ENCODE assay signal across 16 cellular contexts in genomic region chr3:122893282-122893681, GRCh38.
DNase-seq lines count a peak whose midpoint lies in the region; ATAC-seq, FAIRE-seq and TF ChIP-seq lines count a peak whose summit lies in the region.
"Had no signal": no experiment of that assay in that cellular context is flagged by ENCODE, and none has a peak within 500 bp of the region (broad histone marks: within the 10 kb centered on the region; RNA-seq: fewer than 3 reads in every experiment).

No MANE protein-coding gene starts in this region.

- H3K27me3 Mint-ChIP-seq in activated T-cell treated with anti-CD3 and anti-CD28 coated beads, Interleukin-2, amount 50 U/mL, for 72 hours (ENCODE audit: low read depth) = peaks cover 6% of the 10 kb centered on the region

- H3K9me3 ChIP-seq in A673 (ENCODE audit: low read depth, low read length, poor library complexity, severe bottlenecking) = no peaks in the 10 kb centered on the region
- H3K9me3 ChIP-seq: left ventricle myocardium inferior, upper lobe of left lung had no signal

- no peaks in the 10 kb centered on the region for H3K36me3 ChIP-seq in bronchial epithelial cell (ENCODE audit: control insufficient read depth, insufficient read depth, low read length)
- no peaks in the 10 kb centered on the region for H3K36me3 ChIP-seq in A673 (ENCODE audit: insufficient read depth, low read length, poor library complexity, severe bottlenecking)
- H3K36me3 ChIP-seq: left ventricle myocardium inferior, neural progenitor cell, upper lobe of left lung had no signal

- intact Hi-C loops in A673 (cut with micrococcal nuclease; ENCODE audit: unreplicated experiment) = no loop called here

- H3K4me1 ChIP-seq in A673 (ENCODE audit: insufficient read depth, low read length, poor library complexity, severe bottlenecking) = no peaks in the 10 kb centered on the region
- H3K4me1 ChIP-seq: upper lobe of left lung had no signal

- peak; percentile 85 to 92 for ATAC-seq in activated T-cell treated with anti-CD3 and anti-CD28 coated beads, Interleukin-2, amount 50 U/mL, for 72 hours (replicated peaks in 1 of 2)
- ATAC-seq in HG03432 (IDR thresholded peaks at IDR 0.05; ENCODE audit: unreplicated experiment) (peak; percentile 63), HG03457 (IDR thresholded peaks at IDR 0.05; ENCODE audit: unreplicated experiment) (no peak), HG03108 (IDR thresholded peaks at IDR 0.05; ENCODE audit: unreplicated experiment) (no peak)
- ATAC-seq in stimulated activated naive CD8-positive, alpha-beta T cell treated with anti-CD3 and anti-CD28 coated beads, Interleukin-15, Interleukin-2, amounts not matched to agents 100 U/mL and 50 U/mL, for 24 hours = peak; percentile 69

- H3K4me3 Mint-ChIP-seq in activated T-cell treated with anti-CD3 and anti-CD28 coated beads, Interleukin-2, amount 50 U/mL, for 72 hours = peak overlapping the region in 1 of 2 donors; percentile 3
- H3K4me3 Mint-ChIP-seq: dendritic cell treated with granulocyte-macrophage colony-stimulating factor and Interleukin-4, amounts not matched to agents 40 ng/mL and 50 ng/mL, for 4 days; neural progenitor cell had no signal

- TF ChIP-seq CTCF in bronchial epithelial cell (IDR thresholded peaks at IDR 0.05; ENCODE audit: insufficient read depth, low read length, severe bottlenecking) (no peak), A673 (conservative IDR thresholded peaks at IDR 0.05; ENCODE audit: low read depth, low read length) (no peak)

- H3K27ac ChIP-seq in A673 (ENCODE audit: low read depth, low read length, poor library complexity, severe bottlenecking) = no peak overlapping the region
- H3K27ac ChIP-seq: left ventricle myocardium inferior, neural progenitor cell, skin epidermis, upper lobe of left lung had no signal

- DNase-seq in activated T-cell treated with anti-CD3 and anti-CD28 coated beads, Interleukin-2, amount 50 U/mL, for 72 hours = peak; percentile 10 to 22
- DNase-seq in activated T-cell treated with anti-CD3 and anti-CD28 coated beads for 4 hours = no peak
- DNase-seq in bronchial epithelial cell (ENCODE audit: low read depth) = peak; percentile 91
- DNase-seq in stimulated activated naive CD8-positive, alpha-beta T cell treated with anti-CD3 and anti-CD28 coated beads, Interleukin-15, Interleukin-2, amounts not matched to agents 100 U/mL and 50 U/mL, for 24 hours = no peak
- DNase-seq in A673 (ENCODE audit: low spot score) = no peak
- DNase-seq: activated CD4-positive, alpha-beta T cell treated with anti-CD3 and anti-CD28 coated beads for 48 hours; DMS 273 treated with DMSO at 0.1 percent for 48 hours; NCI-H1092; upper lobe of left lung had no signal

- no peak for FAIRE-seq in bronchial epithelial cell (lab: Jason Lieb, UNC)

- H3K27me3 ChIP-seq in bronchial epithelial cell (ENCODE audit: control insufficient read depth, insufficient read depth, low read length) (no peaks in the 10 kb centered on the region), A673 (replicated peaks; ENCODE audit: insufficient read depth, low read depth, low read length, poor library complexity) (peaks cover 6% of the 10 kb centered on the region)
- H3K27me3 ChIP-seq: neural progenitor cell, upper lobe of left lung had no signal

- BruUV-seq in A673 (replicated peaks; lab: Mats Ljungman, UMichigan) = no TSS peak

- H3K27ac Mint-ChIP-seq in activated T-cell treated with anti-CD3 and anti-CD28 coated beads, Interleukin-2, amount 50 U/mL, for 72 hours = no peak overlapping the region
- H3K27ac Mint-ChIP-seq: dendritic cell treated with granulocyte-macrophage colony-stimulating factor and Interleukin-4, amounts not matched to agents 40 ng/mL and 50 ng/mL, for 4 days; neural progenitor cell had no signal

- no peaks in the 10 kb centered on the region for H3K9me3 Mint-ChIP-seq in activated T-cell treated with anti-CD3 and anti-CD28 coated beads, Interleukin-2, amount 50 U/mL, for 72 hours
- H3K9me3 Mint-ChIP-seq: dendritic cell treated with granulocyte-macrophage colony-stimulating factor and Interleukin-4, amounts not matched to agents 40 ng/mL and 50 ng/mL, for 4 days had no signal

- CTCF ChIA-PET in A673 (lab: Charles Lee) = no interaction called here

- H3K4me3 ChIP-seq in bronchial epithelial cell (ENCODE audit: low read depth, low read length) = no peak overlapping the region
- H3K4me3 ChIP-seq in A673 (ENCODE audit: low read depth, low read length, poor library complexity, severe bottlenecking) = no peak overlapping the region
- H3K4me3 ChIP-seq: left ventricle myocardium inferior, neural progenitor cell, skin epidermis, upper lobe of left lung had no signal

- peaks cover 0 to 2% of the 10 kb centered on the region in 2 donors for H3K36me3 Mint-ChIP-seq in activated T-cell treated with anti-CD3 and anti-CD28 coated beads, Interleukin-2, amount 50 U/mL, for 72 hours (ENCODE audit: insufficient read depth in 2 of 2)
- H3K36me3 Mint-ChIP-seq: neural progenitor cell had no signal

- POLR2A ChIA-PET in A673 (lab: Charles Lee; ENCODE audit: low non-redundant PET) = no interaction called here

- peaks cover 22% of the 10 kb centered on the region for H3K4me1 Mint-ChIP-seq in activated T-cell treated with anti-CD3 and anti-CD28 coated beads, Interleukin-2, amount 50 U/mL, for 72 hours (ENCODE audit: low read depth)

Comparison
In these comparisons a context has a peak if more than half of its experiments do, and no peak if none do; other contexts are left out.
1. DNase-seq: peak in activated T-cell treated with anti-CD3 and anti-CD28 coated beads, Interleukin-2, amount 50 U/mL, for 72 hours (2 of 2) and bronchial epithelial cell (single experiment); none in activated T-cell treated with anti-CD3 and anti-CD28 coated beads for 4 hours (single experiment), stimulated activated naive CD8-positive, alpha-beta T cell treated with anti-CD3 and anti-CD28 coated beads, Interleukin-15, Interleukin-2, amounts not matched to agents 100 U/mL and 50 U/mL, for 24 hours (single experiment) and A673 (single experiment).
2. ATAC-seq: peak in activated T-cell treated with anti-CD3 and anti-CD28 coated beads, Interleukin-2, amount 50 U/mL, for 72 hours (2 of 2), HG03432 (single experiment) and stimulated activated naive CD8-positive, alpha-beta T cell treated with anti-CD3 and anti-CD28 coated beads, Interleukin-15, Interleukin-2, amounts not matched to agents 100 U/mL and 50 U/mL, for 24 hours (single experiment); none in HG03457 (single experiment) and HG03108 (single experiment).